Comparison of ENCODE assay signal across 17 cellular contexts in the genomic region with DNA sequence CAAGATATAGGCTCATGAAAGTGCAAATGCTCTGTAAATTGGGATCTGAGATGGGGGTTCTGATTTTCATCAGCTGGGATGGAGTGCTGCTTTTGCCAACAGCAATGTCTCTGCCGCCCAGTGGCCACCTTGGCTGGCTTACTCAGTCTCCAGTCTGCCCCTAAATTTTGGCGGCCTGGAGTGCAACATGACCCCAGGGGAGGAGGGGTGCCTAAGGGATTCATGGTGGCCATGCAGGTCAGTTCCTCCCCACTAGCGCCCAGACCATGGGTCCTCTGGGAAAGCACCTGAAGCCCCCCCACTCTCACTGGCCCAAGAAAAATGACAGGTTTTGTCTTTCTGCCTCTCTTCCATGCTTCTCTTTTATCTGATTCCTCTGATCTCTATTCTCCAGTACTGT. TPM values are rescaled to one million over a fixed set of nuclear protein-coding genes. Genes with fewer than 3 reads are reported as not detected.
DNase-seq lines count a peak whose midpoint lies in the region; FAIRE-seq and TF ChIP-seq lines count a peak whose summit lies in the region.
"Had no signal": no experiment of that assay in that cellular context is flagged by ENCODE, and none has a peak within 500 bp of the region (broad histone marks: within the 10 kb centered on the region; RNA-seq: fewer than 3 reads in every experiment).

No MANE protein-coding gene starts in this region.

- H3K23me2 ChIP-seq in H1 (ENCODE audit: low read depth, low read length), result no peaks in the 10 kb centered on the region

- H3K27me3 ChIP-seq in H1 (replicated peaks in 1 of 4; ENCODE audit: control insufficient read depth in 3 of 4, extremely low read depth in 1 of 4, insufficient read depth in 3 of 4, low read length in 3 of 4), result no peaks in the 10 kb centered on the region

- H3K27ac ChIP-seq in H1 (ENCODE audit: low read depth, low read length), result no peak overlapping the region
- H3K27ac ChIP-seq: GM23248 had no signal

- POLR2A ChIA-PET in H1 (lab: Charles Lee; ENCODE audit: partially characterized antibody), result no interaction called here

- H3K27me3 Mint-ChIP-seq in osteocyte (ENCODE audit: unreplicated experiment), result peaks cover 44% of the 10 kb centered on the region

- no peak for TF ChIP-seq POLR2A in H1 (IDR thresholded peaks at IDR 0.05; ENCODE audit: control extremely low read depth in 1 of 2, low read depth in 2 of 2, low read length in 2 of 2)
- no peak for TF ChIP-seq POLR2A in GM12892 (IDR thresholded peaks at IDR 0.05; ENCODE audit: low read depth, low read length)
- no peak for TF ChIP-seq POLR2A in H54 (IDR thresholded peaks at IDR 0.05; ENCODE audit: low read depth, low read length)

- H3K36me3 ChIP-seq in H1 (ENCODE audit: control insufficient read depth in 2 of 4, insufficient read depth in 4 of 4, low read length in 3 of 4), result no peaks in the 10 kb centered on the region

- no peak overlapping the region for H3K4me3 ChIP-seq in H1 (ENCODE audit: extremely low read depth in 1 of 4, insufficient read depth in 2 of 4, low read depth in 3 of 4, low read length in 4 of 4)
- H3K4me3 ChIP-seq: GM23248 had no signal

- H3K79me2 ChIP-seq in H1 (ENCODE audit: control insufficient read depth in 1 of 2, insufficient read depth in 2 of 2, low read length in 2 of 2), result no peaks in the 10 kb centered on the region

- H3K4me1 ChIP-seq in H1 (replicated peaks in 1 of 4; ENCODE audit: control insufficient read depth in 3 of 4, insufficient read depth in 4 of 4, low read length in 3 of 4), result peaks cover 2 to 11% (median 6%) of the 10 kb centered on the region in 4 experiments; a peak in 5 of 7 replicates
- H3K4me1 ChIP-seq: Caco-2 had no signal

- no peak overlapping the region for H3K56ac ChIP-seq in H1 (replicated peaks; ENCODE audit: insufficient read length, low read depth, low read length)

- no peak overlapping the region for H2BK5ac ChIP-seq in H1 (ENCODE audit: low read depth, low read length)

- no peak overlapping the region for H4K91ac ChIP-seq in H1 (replicated peaks; ENCODE audit: insufficient read length, low read length)

- H3K4ac ChIP-seq in H1 (replicated peaks; ENCODE audit: insufficient read length, low read depth, low read length), result no peak overlapping the region

- no peak overlapping the region for H3K14ac ChIP-seq in H1 (ENCODE audit: insufficient read length)

- DNase-seq in H1 (ENCODE audit: low read depth in 1 of 2, low spot score in 2 of 2), result no peak
- peak; percentile 21 for DNase-seq in islet precursor cell
- peak; percentile 51 for DNase-seq in osteocyte (ENCODE audit: extremely low spot score, unreplicated experiment)
- DNase-seq in GM12892 (ENCODE audit: insufficient read length), result no peak
- DNase-seq in H54 (ENCODE audit: insufficient read length, low spot score), result no peak
- DNase-seq in hypothalamus (lab: John Stamatoyannopoulos, UW), result no peak
- DNase-seq: C1 segment of cervical spinal cord; Caco-2; CD4-positive, CD25-positive, alpha-beta regulatory T cell; CD8-positive, alpha-beta T cell; DMS153; DND-41; GM23248; H7; HCEC 1CT had no signal

- H2AFZ ChIP-seq in H1 (ENCODE audit: low read length), result 0 out of 2 replicates have a peak overlapping the region, but pooled peaks have one; percentile 7
- H2AFZ ChIP-seq: GM23248 had no signal

- H3K9ac ChIP-seq in H1 (replicated peaks in 1 of 4; ENCODE audit: extremely low read depth in 1 of 4, low read depth in 3 of 4, low read length in 3 of 4), result no peak overlapping the region
- H3K9ac ChIP-seq: GM23248 had no signal

- H3K23ac ChIP-seq in H1 (ENCODE audit: insufficient read length), result no peak overlapping the region

- no peak overlapping the region for H3K27ac Mint-ChIP-seq in osteocyte (ENCODE audit: unreplicated experiment)
- H3K27ac Mint-ChIP-seq: CD4-positive, CD25-positive, alpha-beta regulatory T cell; CD8-positive, alpha-beta T cell had no signal

- no peaks in the 10 kb centered on the region for H3K9me3 ChIP-seq in H1 (ENCODE audit: insufficient read depth in 2 of 2, low read depth in 1 of 2, low read length in 1 of 2)

- H2BK15ac ChIP-seq in H1 (ENCODE audit: low read length), result 0 out of 2 replicates have a peak overlapping the region, but pooled peaks have one; percentile 40

- TF ChIP-seq EP300 in H1 (IDR thresholded peaks at IDR 0.05; ENCODE audit: borderline replicate concordance in 1 of 2, low read depth in 2 of 2, low read length in 2 of 2), result no peak

- no peak overlapping the region; the same call in 1 of the 2 replicates for H2AK5ac ChIP-seq in H1 (ENCODE audit: low read depth, low read length)

- H3K9me3 Mint-ChIP-seq in osteocyte (ENCODE audit: unreplicated experiment), result no peaks in the 10 kb centered on the region
- H3K9me3 Mint-ChIP-seq: CD8-positive, alpha-beta T cell had no signal

- H3K4me2 ChIP-seq in H1 (ENCODE audit: insufficient read depth in 1 of 2, low read depth in 2 of 2, low read length in 2 of 2), result no peak overlapping the region

- H4K8ac ChIP-seq in H1 (ENCODE audit: extremely low read depth, insufficient read depth, low read length), result no peak overlapping the region

- H3K36me3 Mint-ChIP-seq in osteocyte (ENCODE audit: unreplicated experiment), result no peaks in the 10 kb centered on the region
- H3K36me3 Mint-ChIP-seq: CD4-positive, CD25-positive, alpha-beta regulatory T cell; CD8-positive, alpha-beta T cell had no signal

- TF ChIP-seq CTCF in H1 (IDR thresholded peaks at IDR 0.05; ENCODE audit: control extremely low read depth in 1 of 3, insufficient read depth in 1 of 3, low read depth in 1 of 3, low read length in 3 of 3), result no peak
- TF ChIP-seq CTCF in osteocyte (IDR thresholded peaks at IDR 0.05), result no peak

- H2BK120ac ChIP-seq in H1 (replicated peaks; ENCODE audit: low read depth, low read length), result no peak overlapping the region

- no peak overlapping the region for H3K4me3 Mint-ChIP-seq in osteocyte (ENCODE audit: unreplicated experiment)
- H3K4me3 Mint-ChIP-seq: CD4-positive, CD25-positive, alpha-beta regulatory T cell; CD8-positive, alpha-beta T cell had no signal

- H4K5ac ChIP-seq in H1 (ENCODE audit: insufficient read length, low read depth, low read length), result no peak overlapping the region

- CTCF ChIA-PET in H1 (lab: Charles Lee; ENCODE audit: partially characterized antibody), result interaction anchor here (1.0 to 8.5 kb wide), 3 partner anchors 17 to 131 kb away, joined by 3 to 48 read pairs (median 5); no protein-coding TSS in a partner anchor

- no peak overlapping the region for H2BK20ac ChIP-seq in H1 (ENCODE audit: low read length)

- H3K79me1 ChIP-seq in H1 (ENCODE audit: low read depth, low read length), result no peaks in the 10 kb centered on the region

- FAIRE-seq in H1 (lab: Jason Lieb, UNC) (no peak), GM12892 (lab: Jason Lieb, UNC) (no peak), H54 (lab: Jason Lieb, UNC) (no peak)
- FAIRE-seq: G401.6, GM19239 had no signal

- no peak overlapping the region for H3K18ac ChIP-seq in H1 (ENCODE audit: extremely low read depth, low read length)

- peaks cover 5% of the 10 kb centered on the region for H3K4me1 Mint-ChIP-seq in osteocyte (ENCODE audit: unreplicated experiment)
- H3K4me1 Mint-ChIP-seq: CD4-positive, CD25-positive, alpha-beta regulatory T cell had no signal

- no peaks in the 10 kb centered on the region for H4K20me1 ChIP-seq in H1 (replicated peaks in 1 of 2; ENCODE audit: control insufficient read depth in 1 of 2, insufficient read depth in 2 of 2, low read length in 2 of 2)

- H2BK12ac ChIP-seq in H1 (ENCODE audit: low read depth, low read length), result 0 out of 2 replicates have a peak overlapping the region, but pooled peaks have one; percentile 7

- TF ChIP-seq RAD21 in H1 (IDR thresholded peaks at IDR 0.05 in 1 of 2, conservative IDR thresholded peaks at IDR 0.05 in 1 of 2; ENCODE audit: low read depth in 2 of 2, low read length in 2 of 2), result no peak

- 78% methylated on average over 3 of the region's 3 CpGs; no CpG with 5 or more reads in 1 of the 2 experiments for WGBS in H1 (ENCODE audit: extremely low coverage in 1 of 2, insufficient coverage in 1 of 2, insufficient read length in 1 of 2, insufficient replicate concordance in 2 of 2, low coverage in 1 of 2, low lambda C conversion rate in 2 of 2, missing lambda C conversion rate in 1 of 2), 2 experiments

TF ChIP-seq in H1, 55 proteins besides CTCF, POLR2A, EP300 and RAD21 (continues in another document):
- TF ChIP-seq SRF (IDR thresholded peaks at IDR 0.05; ENCODE audit: low read depth, low read length) (no peak), CEBPB (IDR thresholded peaks at IDR 0.05; ENCODE audit: low read depth, low read length) (no peak), EZH2 (IDR thresholded peaks at IDR 0.05; ENCODE audit: low read depth, low read length, severe bottlenecking) (no peak), JUND (IDR thresholded peaks at IDR 0.05; ENCODE audit: low read length) (no peak), TAF7 (optimal IDR thresholded peaks at IDR 0.05; ENCODE audit: borderline replicate concordance, low read depth, low read length) (no peak), SIX5 (IDR thresholded peaks at IDR 0.05; ENCODE audit: low read depth, low read length) (no peak), KDM1A (IDR thresholded peaks at IDR 0.05; ENCODE audit: borderline replicate concordance, low read length) (no peak), CTBP2 (IDR thresholded peaks at IDR 0.05; ENCODE audit: borderline replicate concordance, insufficient read depth, insufficient read length, low read length) (no peak), CHD2 (IDR thresholded peaks at IDR 0.05; ENCODE audit: low read length) (no peak), RFX5 (IDR thresholded peaks at IDR 0.05; ENCODE audit: borderline replicate concordance, low read depth, low read length) (no peak), ATF3 (IDR thresholded peaks at IDR 0.05; ENCODE audit: insufficient read depth, low read depth, low read length) (no peak), ASH2L (IDR thresholded peaks at IDR 0.05; ENCODE audit: low read length) (no peak), KDM4A (IDR thresholded peaks at IDR 0.05; ENCODE audit: low read depth, low read length, severe bottlenecking) (no peak)

RNA-seq across cellular contexts. Expression of gene SLC4A3, which starts 45.0 kb away (rescaled TPM):
- total RNA-seq in H1 (2021; fragmentation: NEBNext Ultra II Directional; extraction: Animal tissue kit (Norgen Biotek cat#: 25700)), result 6.5 and 7.4 TPM in 2 replicates
- 4.8 and 8.2 TPM in 2 replicates for polyA plus RNA-seq in H1 (2011; rRNA removed)
- 5.4 TPM for polyA plus RNA-seq in H1 (2011; cell fraction: cytosol; rRNA removed)
- polyA plus RNA-seq in H1 (2011; cell fraction: nucleus; rRNA removed), result 37.1 TPM
- polyA plus RNA-seq in H1 (2012, experiment 1 of 2), result 5.8 to 8.2 TPM (median 6.5 TPM) in 4 replicates
- polyA plus RNA-seq in H1 (2012, experiment 2 of 2), result 4.7 TPM
- polyA plus RNA-seq in H1 (2013, experiment 1 of 2), result 4.7 TPM
- polyA plus RNA-seq in H1 (2013, experiment 2 of 2), result 4.8 TPM
- polyA minus RNA-seq in H1 (2011; rRNA and poly(A)+ RNA removed), result 2.8 and 5.1 TPM in 2 replicates
- 4.6 TPM for polyA minus RNA-seq in H1 (2011; cell fraction: cytosol; rRNA and poly(A)+ RNA removed)
- polyA minus RNA-seq in H1 (2011; cell fraction: nucleus; rRNA and poly(A)+ RNA removed), result 9.8 TPM
- 9.2 and 11.6 TPM in 2 replicates for total RNA-seq in osteocyte
- not detected for polyA plus RNA-seq in GM12892 (2012; ENCODE audit: missing spikeins)
- total RNA-seq: CD4-positive, CD25-positive, alpha-beta regulatory T cell; CD8-positive, alpha-beta T cell had no signal
- polyA plus RNA-seq: CD4-positive, CD25-positive, alpha-beta regulatory T cell had no signal

Comparison
In these comparisons a context has a peak if more than half of its experiments do, and no peak if none do; other contexts are left out.
1. DNase-seq: peak in islet precursor cell (single experiment) and osteocyte (single experiment); none in H1 (0 of 2), GM12892 (single experiment), H54 (single experiment) and hypothalamus (0 of 51).